In the genomic region with DNA sequence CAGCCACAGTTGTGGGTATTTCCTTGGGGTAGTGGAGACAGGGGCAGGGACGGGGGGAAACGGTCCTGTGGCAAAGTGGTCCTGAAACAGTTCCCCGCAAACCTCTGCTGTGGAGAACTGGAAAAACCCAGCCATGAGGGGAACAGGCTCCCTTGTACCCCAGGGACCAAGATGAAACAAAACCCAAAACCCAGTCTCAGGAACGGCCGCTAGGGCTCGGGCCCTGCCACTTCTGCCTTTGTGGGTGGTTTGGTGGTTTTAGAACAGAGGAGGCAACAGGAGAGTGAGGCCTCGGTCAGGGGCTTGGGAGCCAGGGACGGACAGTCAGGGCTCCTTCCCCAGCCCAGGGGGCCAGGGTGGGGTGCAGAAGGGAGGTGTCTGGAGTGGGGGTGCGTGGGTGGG, we compare ENCODE assay signal across 21 cellular contexts. TPM values are rescaled to one million over a fixed set of nuclear protein-coding genes. Genes with fewer than 3 reads are reported as not detected.
DNase-seq lines count a peak whose midpoint lies in the region; ATAC-seq, FAIRE-seq and TF ChIP-seq lines count a peak whose summit lies in the region.
"Had no signal": no experiment of that assay in that cellular context is flagged by ENCODE, and none has a peak within 500 bp of the region (broad histone marks: within the 10 kb centered on the region; RNA-seq: fewer than 3 reads in every experiment).

No MANE protein-coding gene starts in this region.

- SMC1A ChIA-PET in GM12878 (lab: Charles Lee; ENCODE audit: uncharacterized antibody, unreplicated experiment), result interaction anchor here (1.0 kb wide), 1 partner anchor 22 kb away, joined by 5 read pairs; no protein-coding TSS in a partner anchor

- POLR2A ChIA-PET in GM12878 (lab: Charles Lee), result interaction anchor here (1.4 kb wide), 1 partner anchor 21 kb away, joined by 3 read pairs; no protein-coding TSS in a partner anchor
- POLR2A ChIA-PET in PC-9 (lab: Charles Lee; ENCODE audit: unreplicated experiment), result no interaction called here

- DNase-seq in SKM-1 (lab: John Stamatoyannopoulos, UW; ENCODE audit: unreplicated experiment) (peak; percentile 15), SKM-1 treated with dmso at 0.1 percent for 144 hours (lab: John Stamatoyannopoulos, UW; ENCODE audit: unreplicated experiment) (no peak), GM23338 (ENCODE audit: low spot score) (no peak), GM12878 (ENCODE audit: low read depth, low spot score) (no peak), PC-9 (no peak), caudate nucleus (lab: John Stamatoyannopoulos, UW) (no peak), NCI-H1417 treated with DMSO at 0.1 percent for 48 hours (lab: John Stamatoyannopoulos, UW) (no peak)
- DNase-seq: 8988T; Caco-2; CD4-positive, CD25-positive, alpha-beta regulatory T cell; HFFc6; Karpas-422; NCI-H1105; NCI-H187; NCI-H226; SJCRH30; SW 1271 had no signal

- H3K27me3 ChIP-seq in BLaER1, result peaks cover 5% of the 10 kb centered on the region; the same call in 1 of the 2 replicates
- no peaks in the 10 kb centered on the region for H3K27me3 ChIP-seq in GM23338 (ENCODE audit: insufficient read depth)
- no peaks in the 10 kb centered on the region for H3K27me3 ChIP-seq in GM12878 (replicated peaks in 1 of 2; ENCODE audit: control insufficient read depth in 2 of 2, insufficient read depth in 2 of 2, low read length in 1 of 2)
- H3K27me3 ChIP-seq in PC-9 (ENCODE audit: insufficient read depth, low read depth), result no peaks in the 10 kb centered on the region
- H3K27me3 ChIP-seq: SJCRH30 had no signal

- ATAC-seq in GM23338 (no peak), GM12878 (peak; percentile 82)

- FAIRE-seq in GM12878 (lab: Jason Lieb, UNC), result no peak
- FAIRE-seq: G401.6, H54 had no signal

- peaks cover 13% of the 10 kb centered on the region for H3K27me3 Mint-ChIP-seq in GM23338 (ENCODE audit: insufficient read depth, low read depth, poor library complexity)
- H3K27me3 Mint-ChIP-seq: CD4-positive, CD25-positive, alpha-beta regulatory T cell; IgD-negative memory B cell had no signal

- H3K79me2 ChIP-seq in GM23338 (replicated peaks; ENCODE audit: insufficient read depth) (no peaks in the 10 kb centered on the region), GM12878 (ENCODE audit: control insufficient read depth, insufficient read depth, low read length) (no peaks in the 10 kb centered on the region), PC-9 (ENCODE audit: low read depth) (no peaks in the 10 kb centered on the region)

- RAD21 ChIA-PET in GM12878 (lab: Charles Lee; ENCODE audit: unreplicated experiment), result no interaction called here

- no peak overlapping the region for H3K27ac ChIP-seq in BLaER1
- H3K27ac ChIP-seq in GM23338 (ENCODE audit: low read depth), result no peak overlapping the region
- H3K27ac ChIP-seq in GM12878 (ENCODE audit: control insufficient read depth, insufficient read depth), result no peak overlapping the region
- H3K27ac ChIP-seq in PC-9, result no peak overlapping the region
- H3K27ac ChIP-seq in caudate nucleus (ENCODE audit: low read depth, low read length), result no peak overlapping the region
- H3K27ac ChIP-seq: SJCRH30 had no signal

- H2AFZ ChIP-seq in GM23338 (peak overlapping the region; percentile 47; the same call in 1 of the 2 replicates), GM12878 (ENCODE audit: control insufficient read depth, low read depth, low read length) (no peak overlapping the region), PC-9 (no peak overlapping the region)

- under 1% methylated on average over 8 of the region's 9 CpGs for WGBS in GM12878 (ENCODE audit: insufficient coverage, insufficient replicate concordance, low lambda C conversion rate, missing lambda C conversion rate)

- TF ChIP-seq CTCF in GM23338 (conservative IDR thresholded peaks at IDR 0.05; ENCODE audit: low read depth in 2 of 2), result no peak
- TF ChIP-seq CTCF in GM12878 (IDR thresholded peaks at IDR 0.05 in 2 of 3, conservative IDR thresholded peaks at IDR 0.05 in 1 of 3; ENCODE audit: control insufficient read depth in 2 of 3, extremely low read depth in 1 of 3, insufficient read depth in 1 of 3, low read depth in 3 of 3, low read length in 3 of 3), result no peak
- TF ChIP-seq CTCF in PC-9 (conservative IDR thresholded peaks at IDR 0.05), result no peak

- H3K36me3 Mint-ChIP-seq in GM23338 (ENCODE audit: low read depth), result no peaks in the 10 kb centered on the region; the same call in 2 of the 3 replicates

- H3K4me1 ChIP-seq in BLaER1 (peaks cover 27% of the 10 kb centered on the region), GM23338 (ENCODE audit: insufficient read depth) (no peaks in the 10 kb centered on the region), GM12878 (ENCODE audit: control insufficient read depth, insufficient read depth, low read length) (peaks cover under 1% of the 10 kb centered on the region), PC-9 (replicated peaks; ENCODE audit: insufficient read depth) (peaks cover 31% of the 10 kb centered on the region)

- H3K4me3 Mint-ChIP-seq in GM23338, result no peak overlapping the region
- H3K4me3 Mint-ChIP-seq: CD4-positive, CD25-positive, alpha-beta regulatory T cell; HFFc6; IgD-negative memory B cell had no signal

- H4K20me1 ChIP-seq in BLaER1 (peaks cover 28% of the 10 kb centered on the region), GM23338 (replicated peaks; ENCODE audit: insufficient read depth) (no peaks in the 10 kb centered on the region), GM12878 (ENCODE audit: control insufficient read depth, insufficient read depth) (no peaks in the 10 kb centered on the region), PC-9 (ENCODE audit: insufficient read depth) (no peaks in the 10 kb centered on the region; the same call in 1 of the 2 replicates)

- peaks cover 12% of the 10 kb centered on the region for H3K4me1 Mint-ChIP-seq in GM23338

- H3F3A ChIP-seq in GM23338 (replicated peaks; ENCODE audit: low read depth), result no peaks in the 10 kb centered on the region
- peaks cover 46% of the 10 kb centered on the region for H3F3A ChIP-seq in PC-9 (ENCODE audit: insufficient read depth, low read depth)

- in situ Hi-C loops in GM12878 (cut with MboI), result no loop called here

- H3K9me3 Mint-ChIP-seq in GM23338, result no peaks in the 10 kb centered on the region; the same call in 2 of the 3 replicates
- H3K9me3 Mint-ChIP-seq: CD4-positive, CD25-positive, alpha-beta regulatory T cell; HFFc6; IgD-negative memory B cell had no signal

- H3K4me3 ChIP-seq in BLaER1, result no peak overlapping the region
- H3K4me3 ChIP-seq in GM23338, result no peak overlapping the region
- no peak overlapping the region for H3K4me3 ChIP-seq in GM12878
- no peak overlapping the region for H3K4me3 ChIP-seq in PC-9
- H3K4me3 ChIP-seq: SJCRH30 had no signal

- TF ChIP-seq EP300 in GM12878 (IDR thresholded peaks at IDR 0.05; ENCODE audit: borderline replicate concordance in 1 of 2, control insufficient read depth in 1 of 2, low read depth in 2 of 2, low read length in 2 of 2), result no peak

- BruUV-seq in GM12878 (replicated peaks; lab: Mats Ljungman, UMichigan) (no TSS peak), PC-9 (replicated peaks; lab: Mats Ljungman, UMichigan) (no TSS peak)

- H3K9me2 ChIP-seq in GM23338 (ENCODE audit: insufficient read depth), result no peaks in the 10 kb centered on the region; the same call in 1 of the 2 replicates
- H3K9me2 ChIP-seq in PC-9 (ENCODE audit: insufficient read depth), result no peaks in the 10 kb centered on the region

- H3K9me3 ChIP-seq in BLaER1 (no peaks in the 10 kb centered on the region), GM12878 (replicated peaks; ENCODE audit: control insufficient read depth, insufficient read depth, low read length) (no peaks in the 10 kb centered on the region), PC-9 (ENCODE audit: insufficient read depth, low read depth) (no peaks in the 10 kb centered on the region)
- H3K9me3 ChIP-seq: Caco-2, SJCRH30 had no signal

- no peak overlapping the region for H3K9ac ChIP-seq in BLaER1
- H3K9ac ChIP-seq in GM12878 (ENCODE audit: control insufficient read depth, insufficient read depth, low read length), result no peak overlapping the region

- TF ChIP-seq POLR2A in GM12878 (IDR thresholded peaks at IDR 0.05; ENCODE audit: low read depth, low read length), result no peak

- peak overlapping the region; percentile 64 for H3K4me2 ChIP-seq in BLaER1
- no peak overlapping the region for H3K4me2 ChIP-seq in GM23338
- H3K4me2 ChIP-seq in GM12878 (ENCODE audit: control insufficient read depth, insufficient read depth), result no peak overlapping the region
- H3K4me2 ChIP-seq in PC-9, result no peak overlapping the region

- peaks cover 3% of the 10 kb centered on the region; the same call in 1 of the 2 replicates for H3K36me3 ChIP-seq in BLaER1
- H3K36me3 ChIP-seq in GM23338 (ENCODE audit: insufficient read depth), result no peaks in the 10 kb centered on the region
- H3K36me3 ChIP-seq in GM12878 (ENCODE audit: control insufficient read depth in 2 of 2, insufficient read depth in 2 of 2, low read length in 1 of 2), result no peaks in the 10 kb centered on the region; a peak in 2 of 4 replicates
- H3K36me3 ChIP-seq in PC-9 (ENCODE audit: low read depth), result no peaks in the 10 kb centered on the region
- H3K36me3 ChIP-seq: SJCRH30 had no signal

- CTCF ChIA-PET in GM12878 (lab: Yijun Ruan, JAX) (interaction anchor here (1.0 to 2.3 kb wide), 3 partner anchors 17 to 33 kb away, joined by 4 to 7 read pairs (median 4); no protein-coding TSS in a partner anchor), PC-9 (lab: Charles Lee) (no interaction called here)

- no peak for TF ChIP-seq RAD21 in GM12878 (IDR thresholded peaks at IDR 0.05; ENCODE audit: insufficient read depth, low read depth, low read length)

- no peak overlapping the region for H3K27ac Mint-ChIP-seq in GM23338
- H3K27ac Mint-ChIP-seq: HFFc6, IgD-negative memory B cell had no signal

- intact Hi-C loops in GM12878 (cut with micrococcal nuclease; ENCODE audit: unreplicated experiment), result no loop called here
- intact Hi-C loops in PC-9 (cut with micrococcal nuclease; ENCODE audit: unreplicated experiment), result no loop called here

RNA-seq across cellular contexts. Expression of gene EDN2, which starts 24.8 kb away (rescaled TPM):
- total RNA-seq in GM23338 (2014; rRNA removed; shearing (Covaris generic)), result not detected in 2 replicates
- polyA plus RNA-seq in GM23338 (2016; fragmentation: Nextera tagmentation; extraction: Ambion mirVana) (not detected in 2 replicates), GM12878 (2011; rRNA removed) (1.1 and 1.5 TPM in 2 replicates), GM12878 (2014; fragmentation: Illumina TruSeq; extraction: Trizol) (0.35 TPM in 1 of 2 replicates, not detected in the other), GM12878 (2014; fragmentation: Nextera tagmentation; extraction: Ambion mirVana) (under 1 TPM in 1 of 2 experiments, not detected in 1; 0.11 TPM), GM12878 (2014; rRNA removed) (0.94 and 1.3 TPM in 2 replicates), GM12878 (2016; fragmentation: Nextera tagmentation; extraction: Ambion mirVana) (under 1 TPM; 0.43 to 0.48 TPM)
- 0.44 and 0.56 TPM in 2 replicates for total RNA-seq in GM12878 (2013; cell fraction: nucleolus; rRNA removed)
- total RNA-seq in GM12878 (2014; rRNA removed) (0.28 and 0.60 TPM in 2 replicates), GM12878 (2014; rRNA removed; fragmentation: Illumina TruSeq; extraction: Trizol) (0.13 and 0.23 TPM in 2 replicates), GM12878 (2021) (0.74 and 0.98 TPM in 2 replicates), PC-9 (2021) (0.43 and 0.48 TPM in 2 replicates)
- polyA plus RNA-seq in GM12878 (2011; ENCODE audit: low read depth), result 0.31 TPM
- polyA plus RNA-seq in GM12878 (2011; cell fraction: cytosol; rRNA removed), result 2.3 and 2.6 TPM in 2 replicates
- polyA plus RNA-seq in GM12878 (2011; cell fraction: nucleus; rRNA removed), result 9.9 and 12.3 TPM in 2 replicates
- 0.38 and 0.42 TPM in 2 replicates for polyA plus RNA-seq in GM12878 (2012)
- 0.66 and 1.1 TPM in 2 replicates for polyA minus RNA-seq in GM12878 (2011; rRNA and poly(A)+ RNA removed)
- 1.1 TPM in 1 of 2 replicates, not detected in the other for polyA minus RNA-seq in GM12878 (2011; cell fraction: cytosol; rRNA and poly(A)+ RNA removed)
- polyA minus RNA-seq in GM12878 (2011; cell fraction: nucleus; rRNA and poly(A)+ RNA removed), result 0.60 and 0.77 TPM in 2 replicates
- total RNA-seq: Caco-2, HFFc6 had no signal
- polyA plus RNA-seq: CD4-positive, CD25-positive, alpha-beta regulatory T cell; IgD-negative memory B cell had no signal
